1 cellular context compared by ENCODE assay signal in the genomic region with DNA sequence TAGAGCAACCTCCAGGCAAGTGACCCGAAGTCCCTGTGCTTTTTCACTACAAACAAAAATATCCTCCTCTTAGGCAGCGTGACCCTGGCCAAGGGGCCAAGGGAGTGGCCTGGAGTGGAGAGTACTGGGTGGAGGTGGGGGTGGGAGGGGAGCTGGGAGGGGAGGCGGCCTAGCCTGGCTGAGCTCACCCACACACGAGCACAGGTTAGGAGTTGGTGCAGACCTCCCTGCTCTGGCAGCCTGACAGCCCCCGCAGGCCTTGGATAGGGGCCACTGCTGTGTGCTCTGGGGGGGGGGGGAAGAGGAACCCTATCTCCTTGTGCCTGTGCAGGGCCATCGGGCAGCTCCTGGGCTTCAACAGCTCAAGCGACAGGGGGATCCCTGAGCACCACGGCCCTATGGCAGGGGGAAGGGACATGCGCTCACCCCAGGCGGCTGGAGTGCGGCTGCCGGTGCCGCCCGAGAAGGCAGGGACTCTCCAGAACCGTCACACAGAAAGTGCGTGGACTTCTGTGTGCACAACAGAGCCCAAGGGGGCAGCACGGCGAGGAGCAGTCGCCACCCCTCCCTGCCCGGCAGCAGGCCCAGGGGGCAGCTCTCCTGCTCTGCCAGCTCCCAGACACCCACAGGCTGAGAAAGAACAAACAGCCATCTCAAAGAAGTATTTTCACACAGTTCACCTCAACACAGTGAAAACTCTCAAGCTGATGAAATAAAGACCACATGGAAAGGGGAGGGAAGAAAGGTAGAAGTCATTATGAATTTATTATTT.
TF ChIP-seq lines count a peak whose summit lies in the region.

No MANE protein-coding gene starts in this region.

TF ChIP-seq in HepG2, 621 proteins besides CTCF, POLR2A, EP300 and RAD21 (continued from another document and continues in another):
- TF ChIP-seq NFATC3 (CRISPR knock-in tag; IDR thresholded peaks at IDR 0.05) (0 out of 2 replicates have a peak, but pooled peaks have one; percentile 56), ZNF766 (CRISPR knock-in tag; IDR thresholded peaks at IDR 0.05; ENCODE audit: borderline replicate concordance) (no peak), ZNF468 (CRISPR knock-in tag; IDR thresholded peaks at IDR 0.05) (0 out of 2 replicates have a peak, but pooled peaks have one; percentile 1), ZNF331 (CRISPR knock-in tag; IDR thresholded peaks at IDR 0.05) (no peak), TOPORS (CRISPR knock-in tag; IDR thresholded peaks at IDR 0.05) (no peak; the same call in 1 of the 2 replicates), LCORL (IDR thresholded peaks at IDR 0.05) (no peak), LCORL (CRISPR knock-in tag; IDR thresholded peaks at IDR 0.05) (peak; percentile 59), JUNB (CRISPR knock-in tag; IDR thresholded peaks at IDR 0.05; ENCODE audit: borderline replicate concordance) (no peak), KDM6A (CRISPR knock-in tag; IDR thresholded peaks at IDR 0.05; ENCODE audit: low read depth) (no peak), NR1H2 (CRISPR knock-in tag; IDR thresholded peaks at IDR 0.05; ENCODE audit: borderline replicate concordance, low read depth) (no peak; the same call in 1 of the 2 replicates), PAX8 (CRISPR knock-in tag; IDR thresholded peaks at IDR 0.05; ENCODE audit: borderline replicate concordance) (no peak), ZNF792 (CRISPR knock-in tag; IDR thresholded peaks at IDR 0.05) (peak; percentile 59; the same call in 1 of the 2 replicates), MIXL1 (CRISPR knock-in tag; IDR thresholded peaks at IDR 0.05) (peak; percentile 20; the same call in 1 of the 2 replicates), RBM22 (optimal IDR thresholded peaks at IDR 0.05; ENCODE audit: low read length) (peak; percentile 95), ZNF274 (CRISPR knock-in tag; IDR thresholded peaks at IDR 0.05) (no peak; the same call in none of the 2 replicates), MZF1 (CRISPR knock-in tag; IDR thresholded peaks at IDR 0.05; ENCODE audit: borderline replicate concordance) (peak; percentile 74; the same call in 1 of the 2 replicates), ZNF17 (CRISPR knock-in tag; IDR thresholded peaks at IDR 0.05) (no peak), TOE1 (CRISPR knock-in tag; IDR thresholded peaks at IDR 0.05) (no peak), KLF15 (CRISPR knock-in tag; IDR thresholded peaks at IDR 0.05; ENCODE audit: borderline replicate concordance) (no peak), PAF1 (CRISPR knock-in tag; IDR thresholded peaks at IDR 0.05) (peak; percentile 50), IKZF4 (CRISPR knock-in tag; IDR thresholded peaks at IDR 0.05; ENCODE audit: borderline replicate concordance, low read depth, not compliant biosample characterization) (peak; percentile 80), ATAD3A (CRISPR knock-in tag; IDR thresholded peaks at IDR 0.05) (no peak), ZNF768 (CRISPR knock-in tag; IDR thresholded peaks at IDR 0.05) (peak; percentile 34; the same call in 1 of the 2 replicates), MTF2 (CRISPR knock-in tag; IDR thresholded peaks at IDR 0.05; ENCODE audit: borderline replicate concordance) (no peak), HMG20B (CRISPR knock-in tag; conservative IDR thresholded peaks at IDR 0.05) (peak; percentile 38; the same call in 1 of the 2 replicates), BRD4 (CRISPR knock-in tag; IDR thresholded peaks at IDR 0.05) (0 out of 2 replicates have a peak, but pooled peaks have one; percentile 22)
- TF ChIP-seq, protein P1, sequence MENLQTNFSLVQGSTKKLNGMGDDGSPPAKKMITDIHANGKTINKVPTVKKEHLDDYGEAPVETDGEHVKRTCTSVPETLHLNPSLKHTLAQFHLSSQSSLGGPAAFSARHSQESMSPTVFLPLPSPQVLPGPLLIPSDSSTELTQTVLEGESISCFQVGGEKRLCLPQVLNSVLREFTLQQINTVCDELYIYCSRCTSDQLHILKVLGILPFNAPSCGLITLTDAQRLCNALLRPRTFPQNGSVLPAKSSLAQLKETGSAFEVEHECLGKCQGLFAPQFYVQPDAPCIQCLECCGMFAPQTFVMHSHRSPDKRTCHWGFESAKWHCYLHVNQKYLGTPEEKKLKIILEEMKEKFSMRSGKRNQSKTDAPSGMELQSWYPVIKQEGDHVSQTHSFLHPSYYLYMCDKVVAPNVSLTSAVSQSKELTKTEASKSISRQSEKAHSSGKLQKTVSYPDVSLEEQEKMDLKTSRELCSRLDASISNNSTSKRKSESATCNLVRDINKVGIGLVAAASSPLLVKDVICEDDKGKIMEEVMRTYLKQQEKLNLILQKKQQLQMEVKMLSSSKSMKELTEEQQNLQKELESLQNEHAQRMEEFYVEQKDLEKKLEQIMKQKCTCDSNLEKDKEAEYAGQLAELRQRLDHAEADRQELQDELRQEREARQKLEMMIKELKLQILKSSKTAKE (CRISPR knock-in tag; IDR thresholded peaks at IDR 0.05; ENCODE audit: borderline replicate concordance) = 0 out of 2 replicates have a peak, but pooled peaks have one; percentile 9
- TF ChIP-seq, protein P2, sequence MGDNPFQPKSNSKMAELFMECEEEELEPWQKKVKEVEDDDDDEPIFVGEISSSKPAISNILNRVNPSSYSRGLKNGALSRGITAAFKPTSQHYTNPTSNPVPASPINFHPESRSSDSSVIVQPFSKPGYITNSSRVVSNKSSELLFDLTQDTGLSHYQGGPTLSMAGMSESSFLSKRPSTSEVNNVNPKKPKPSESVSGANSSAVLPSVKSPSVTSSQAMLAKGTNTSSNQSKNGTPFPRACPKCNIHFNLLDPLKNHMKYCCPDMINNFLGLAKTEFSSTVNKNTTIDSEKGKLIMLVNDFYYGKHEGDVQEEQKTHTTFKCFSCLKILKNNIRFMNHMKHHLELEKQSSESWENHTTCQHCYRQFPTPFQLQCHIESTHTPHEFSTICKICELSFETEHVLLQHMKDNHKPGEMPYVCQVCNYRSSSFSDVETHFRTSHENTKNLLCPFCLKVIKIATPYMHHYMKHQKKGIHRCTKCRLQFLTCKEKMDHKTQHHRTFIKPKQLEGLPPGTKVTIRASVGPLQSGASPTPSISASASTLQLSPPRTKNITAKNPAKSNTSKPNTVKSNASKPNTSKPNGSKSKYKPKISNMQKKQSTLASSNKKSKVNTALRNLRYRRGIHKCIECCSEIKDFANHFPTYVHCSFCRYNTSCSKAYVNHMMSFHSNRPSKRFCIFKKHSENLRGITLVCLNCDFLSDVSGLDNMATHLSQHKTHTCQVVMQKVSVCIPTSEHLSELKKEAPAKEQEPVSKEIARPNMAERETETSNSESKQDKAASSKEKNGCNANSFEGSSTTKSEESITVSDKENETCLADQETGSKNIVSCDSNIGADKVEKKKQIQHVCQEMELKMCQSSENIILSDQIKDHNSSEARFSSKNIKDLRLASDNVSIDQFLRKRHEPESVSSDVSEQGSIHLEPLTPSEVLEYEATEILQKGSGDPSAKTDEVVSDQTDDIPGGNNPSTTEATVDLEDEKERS (CRISPR knock-in tag; IDR thresholded peaks at IDR 0.05) = no peak
- TF ChIP-seq, protein P3, sequence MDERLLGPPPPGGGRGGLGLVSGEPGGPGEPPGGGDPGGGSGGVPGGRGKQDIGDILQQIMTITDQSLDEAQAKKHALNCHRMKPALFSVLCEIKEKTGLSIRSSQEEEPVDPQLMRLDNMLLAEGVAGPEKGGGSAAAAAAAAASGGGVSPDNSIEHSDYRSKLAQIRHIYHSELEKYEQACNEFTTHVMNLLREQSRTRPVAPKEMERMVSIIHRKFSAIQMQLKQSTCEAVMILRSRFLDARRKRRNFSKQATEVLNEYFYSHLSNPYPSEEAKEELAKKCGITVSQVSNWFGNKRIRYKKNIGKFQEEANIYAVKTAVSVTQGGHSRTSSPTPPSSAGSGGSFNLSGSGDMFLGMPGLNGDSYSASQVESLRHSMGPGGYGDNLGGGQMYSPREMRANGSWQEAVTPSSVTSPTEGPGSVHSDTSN (CRISPR knock-in tag; IDR thresholded peaks at IDR 0.05) = no peak
- TF ChIP-seq, protein P4, sequence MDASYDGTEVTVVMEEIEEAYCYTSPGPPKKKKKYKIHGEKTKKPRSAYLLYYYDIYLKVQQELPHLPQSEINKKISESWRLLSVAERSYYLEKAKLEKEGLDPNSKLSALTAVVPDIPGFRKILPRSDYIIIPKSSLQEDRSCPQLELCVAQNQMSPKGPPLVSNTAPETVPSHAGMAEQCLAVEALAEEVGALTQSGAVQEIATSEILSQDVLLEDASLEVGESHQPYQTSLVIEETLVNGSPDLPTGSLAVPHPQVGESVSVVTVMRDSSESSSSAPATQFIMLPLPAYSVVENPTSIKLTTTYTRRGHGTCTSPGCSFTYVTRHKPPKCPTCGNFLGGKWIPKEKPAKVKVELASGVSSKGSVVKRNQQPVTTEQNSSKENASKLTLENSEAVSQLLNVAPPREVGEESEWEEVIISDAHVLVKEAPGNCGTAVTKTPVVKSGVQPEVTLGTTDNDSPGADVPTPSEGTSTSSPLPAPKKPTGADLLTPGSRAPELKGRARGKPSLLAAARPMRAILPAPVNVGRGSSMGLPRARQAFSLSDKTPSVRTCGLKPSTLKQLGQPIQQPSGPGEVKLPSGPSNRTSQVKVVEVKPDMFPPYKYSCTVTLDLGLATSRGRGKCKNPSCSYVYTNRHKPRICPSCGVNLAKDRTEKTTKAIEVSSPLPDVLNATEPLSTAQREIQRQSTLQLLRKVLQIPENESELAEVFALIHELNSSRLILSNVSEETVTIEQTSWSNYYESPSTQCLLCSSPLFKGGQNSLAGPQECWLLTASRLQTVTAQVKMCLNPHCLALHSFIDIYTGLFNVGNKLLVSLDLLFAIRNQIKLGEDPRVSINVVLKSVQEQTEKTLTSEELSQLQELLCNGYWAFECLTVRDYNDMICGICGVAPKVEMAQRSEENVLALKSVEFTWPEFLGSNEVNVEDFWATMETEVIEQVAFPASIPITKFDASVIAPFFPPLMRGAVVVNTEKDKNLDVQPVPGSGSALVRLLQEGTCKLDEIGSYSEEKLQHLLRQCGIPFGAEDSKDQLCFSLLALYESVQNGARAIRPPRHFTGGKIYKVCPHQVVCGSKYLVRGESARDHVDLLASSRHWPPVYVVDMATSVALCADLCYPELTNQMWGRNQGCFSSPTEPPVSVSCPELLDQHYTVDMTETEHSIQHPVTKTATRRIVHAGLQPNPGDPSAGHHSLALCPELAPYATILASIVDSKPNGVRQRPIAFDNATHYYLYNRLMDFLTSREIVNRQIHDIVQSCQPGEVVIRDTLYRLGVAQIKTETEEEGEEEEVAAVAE (CRISPR knock-in tag; IDR thresholded peaks at IDR 0.05; ENCODE audit: borderline replicate concordance) = peak; percentile 46; the same call in 1 of the 2 replicates
- TF ChIP-seq, protein P5, sequence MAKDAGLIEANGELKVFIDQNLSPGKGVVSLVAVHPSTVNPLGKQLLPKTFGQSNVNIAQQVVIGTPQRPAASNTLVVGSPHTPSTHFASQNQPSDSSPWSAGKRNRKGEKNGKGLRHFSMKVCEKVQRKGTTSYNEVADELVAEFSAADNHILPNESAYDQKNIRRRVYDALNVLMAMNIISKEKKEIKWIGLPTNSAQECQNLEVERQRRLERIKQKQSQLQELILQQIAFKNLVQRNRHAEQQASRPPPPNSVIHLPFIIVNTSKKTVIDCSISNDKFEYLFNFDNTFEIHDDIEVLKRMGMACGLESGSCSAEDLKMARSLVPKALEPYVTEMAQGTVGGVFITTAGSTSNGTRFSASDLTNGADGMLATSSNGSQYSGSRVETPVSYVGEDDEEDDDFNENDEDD (CRISPR knock-in tag; IDR thresholded peaks at IDR 0.05; ENCODE audit: borderline replicate concordance) = 0 out of 2 replicates have a peak, but pooled peaks have one; percentile 21
- TF ChIP-seq, protein P6, sequence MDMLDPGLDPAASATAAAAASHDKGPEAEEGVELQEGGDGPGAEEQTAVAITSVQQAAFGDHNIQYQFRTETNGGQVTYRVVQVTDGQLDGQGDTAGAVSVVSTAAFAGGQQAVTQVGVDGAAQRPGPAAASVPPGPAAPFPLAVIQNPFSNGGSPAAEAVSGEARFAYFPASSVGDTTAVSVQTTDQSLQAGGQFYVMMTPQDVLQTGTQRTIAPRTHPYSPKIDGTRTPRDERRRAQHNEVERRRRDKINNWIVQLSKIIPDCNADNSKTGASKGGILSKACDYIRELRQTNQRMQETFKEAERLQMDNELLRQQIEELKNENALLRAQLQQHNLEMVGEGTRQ (IDR thresholded peaks at IDR 0.05; ENCODE audit: low read depth, low read length) = no peak
- TF ChIP-seq, protein P6 (CRISPR knock-in tag; IDR thresholded peaks at IDR 0.05; ENCODE audit: borderline replicate concordance) = peak; percentile 20; the same call in 1 of the 2 replicates
- TF ChIP-seq, protein P7, sequence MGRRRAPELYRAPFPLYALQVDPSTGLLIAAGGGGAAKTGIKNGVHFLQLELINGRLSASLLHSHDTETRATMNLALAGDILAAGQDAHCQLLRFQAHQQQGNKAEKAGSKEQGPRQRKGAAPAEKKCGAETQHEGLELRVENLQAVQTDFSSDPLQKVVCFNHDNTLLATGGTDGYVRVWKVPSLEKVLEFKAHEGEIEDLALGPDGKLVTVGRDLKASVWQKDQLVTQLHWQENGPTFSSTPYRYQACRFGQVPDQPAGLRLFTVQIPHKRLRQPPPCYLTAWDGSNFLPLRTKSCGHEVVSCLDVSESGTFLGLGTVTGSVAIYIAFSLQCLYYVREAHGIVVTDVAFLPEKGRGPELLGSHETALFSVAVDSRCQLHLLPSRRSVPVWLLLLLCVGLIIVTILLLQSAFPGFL (CRISPR knock-in tag; IDR thresholded peaks at IDR 0.05) = no peak
- TF ChIP-seq, protein P8, sequence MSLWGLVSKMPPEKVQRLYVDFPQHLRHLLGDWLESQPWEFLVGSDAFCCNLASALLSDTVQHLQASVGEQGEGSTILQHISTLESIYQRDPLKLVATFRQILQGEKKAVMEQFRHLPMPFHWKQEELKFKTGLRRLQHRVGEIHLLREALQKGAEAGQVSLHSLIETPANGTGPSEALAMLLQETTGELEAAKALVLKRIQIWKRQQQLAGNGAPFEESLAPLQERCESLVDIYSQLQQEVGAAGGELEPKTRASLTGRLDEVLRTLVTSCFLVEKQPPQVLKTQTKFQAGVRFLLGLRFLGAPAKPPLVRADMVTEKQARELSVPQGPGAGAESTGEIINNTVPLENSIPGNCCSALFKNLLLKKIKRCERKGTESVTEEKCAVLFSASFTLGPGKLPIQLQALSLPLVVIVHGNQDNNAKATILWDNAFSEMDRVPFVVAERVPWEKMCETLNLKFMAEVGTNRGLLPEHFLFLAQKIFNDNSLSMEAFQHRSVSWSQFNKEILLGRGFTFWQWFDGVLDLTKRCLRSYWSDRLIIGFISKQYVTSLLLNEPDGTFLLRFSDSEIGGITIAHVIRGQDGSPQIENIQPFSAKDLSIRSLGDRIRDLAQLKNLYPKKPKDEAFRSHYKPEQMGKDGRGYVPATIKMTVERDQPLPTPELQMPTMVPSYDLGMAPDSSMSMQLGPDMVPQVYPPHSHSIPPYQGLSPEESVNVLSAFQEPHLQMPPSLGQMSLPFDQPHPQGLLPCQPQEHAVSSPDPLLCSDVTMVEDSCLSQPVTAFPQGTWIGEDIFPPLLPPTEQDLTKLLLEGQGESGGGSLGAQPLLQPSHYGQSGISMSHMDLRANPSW (CRISPR knock-in tag; IDR thresholded peaks at IDR 0.05; ENCODE audit: borderline replicate concordance) = 0 out of 2 replicates have a peak, but pooled peaks have one; percentile 14
- TF ChIP-seq, protein P9, sequence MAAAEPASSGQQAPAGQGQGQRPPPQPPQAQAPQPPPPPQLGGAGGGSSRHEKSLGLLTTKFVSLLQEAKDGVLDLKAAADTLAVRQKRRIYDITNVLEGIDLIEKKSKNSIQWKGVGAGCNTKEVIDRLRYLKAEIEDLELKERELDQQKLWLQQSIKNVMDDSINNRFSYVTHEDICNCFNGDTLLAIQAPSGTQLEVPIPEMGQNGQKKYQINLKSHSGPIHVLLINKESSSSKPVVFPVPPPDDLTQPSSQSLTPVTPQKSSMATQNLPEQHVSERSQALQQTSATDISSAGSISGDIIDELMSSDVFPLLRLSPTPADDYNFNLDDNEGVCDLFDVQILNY (CRISPR knock-in tag; conservative IDR thresholded peaks at IDR 0.05) = peak; percentile 48; the same call in 1 of the 2 replicates
